In genomic region chr2:36702781-36703180, GRCh38 we compare ENCODE assay signal across 24 cellular contexts. TPM values are rescaled to one million over a fixed set of nuclear protein-coding genes. Genes with fewer than 3 reads are reported as not detected.
"Had no signal": no experiment of that assay in that cellular context is flagged by ENCODE, and none has a peak within 500 bp of the region (broad histone marks: within the 10 kb centered on the region; RNA-seq: fewer than 3 reads in every experiment).

No MANE protein-coding gene starts in this region.

- H3K9me3 ChIP-seq: colonic mucosa, heart right ventricle, lower lobe of right lung, ovary, tibial artery had no signal

- H3K36me3 Mint-ChIP-seq: activated naive CD8-positive, alpha-beta T cell treated with anti-CD3 and anti-CD28 coated beads for 36 hours; natural killer cell had no signal

- H3K27ac ChIP-seq: colonic mucosa, dorsolateral prefrontal cortex, lower lobe of right lung, tibial artery had no signal

- H3K9me3 Mint-ChIP-seq: activated naive CD8-positive, alpha-beta T cell treated with anti-CD3 and anti-CD28 coated beads for 36 hours; activated T-cell treated with anti-CD3 and anti-CD28 coated beads, Interleukin-2, amount 50 U/mL, for 4 hours; activated T-helper 2 cell treated with anti-CD3 and anti-CD28 coated beads, Interferon-gamma antibody, Interleukin-2, Interleukin-4, amounts not matched to agents 10 μg/mL and 5 μg/mL and 100 μg/mL, durations not matched to agents 14 hours and 24 hours and 36 hours; effector memory CD8-positive, alpha-beta T cell; natural killer cell; stimulated activated naive CD8-positive, alpha-beta T cell treated with anti-CD3 and anti-CD28 coated beads, Interleukin-15, amount 100 ng/mL, for 72 hours had no signal

- H3K4me1 Mint-ChIP-seq: activated naive CD8-positive, alpha-beta T cell treated with anti-CD3 and anti-CD28 coated beads for 36 hours; natural killer cell; stimulated activated naive CD8-positive, alpha-beta T cell treated with anti-CD3 and anti-CD28 coated beads, Interleukin-15, amount 100 ng/mL, for 72 hours had no signal

- H3K4me1 ChIP-seq: colonic mucosa, lower lobe of right lung had no signal

- H3K4me3 Mint-ChIP-seq: activated naive CD8-positive, alpha-beta T cell treated with anti-CD3 and anti-CD28 coated beads for 36 hours; activated T-cell treated with anti-CD3 and anti-CD28 coated beads, Interleukin-2, amount 50 U/mL, for 4 hours; effector memory CD8-positive, alpha-beta T cell; natural killer cell; stimulated activated naive CD8-positive, alpha-beta T cell treated with anti-CD3 and anti-CD28 coated beads, Interleukin-15, amount 100 ng/mL, for 72 hours had no signal

- H3K27me3 Mint-ChIP-seq: stimulated activated naive CD8-positive, alpha-beta T cell treated with anti-CD3 and anti-CD28 coated beads, Interleukin-15, amount 100 ng/mL, for 72 hours had no signal

- H3K27ac Mint-ChIP-seq: activated naive CD8-positive, alpha-beta T cell treated with anti-CD3 and anti-CD28 coated beads for 36 hours; activated T-helper 2 cell treated with anti-CD3 and anti-CD28 coated beads, Interferon-gamma antibody, Interleukin-2, Interleukin-4, amounts not matched to agents 10 μg/mL and 5 μg/mL and 100 μg/mL, durations not matched to agents 14 hours and 24 hours and 36 hours; effector memory CD8-positive, alpha-beta T cell; natural killer cell had no signal

- H3K4me3 ChIP-seq: colonic mucosa, dorsolateral prefrontal cortex, heart right ventricle, lower lobe of right lung, ovary, tibial artery had no signal

- H3K27me3 ChIP-seq: colonic mucosa, dorsolateral prefrontal cortex, ovary, tibial artery had no signal

- H3K36me3 ChIP-seq: colonic mucosa, heart right ventricle, lower lobe of right lung, ovary, tibial artery had no signal

- ATAC-seq: activated T-cell treated with anti-CD3 and anti-CD28 coated beads, Interleukin-2, amount 50 U/mL, for 4 hours; effector memory CD8-positive, alpha-beta T cell; heart right ventricle; left colon; lower lobe of right lung; natural killer cell; right cardiac atrium; stimulated activated naive CD8-positive, alpha-beta T cell treated with anti-CD3 and anti-CD28 coated beads, Interleukin-15, amount 100 ng/mL, for 72 hours had no signal

- DNase-seq: activated CD4-positive, alpha-beta T cell treated with anti-CD3 and anti-CD28 coated beads for 1 hour; activated CD8-positive, alpha-beta memory T cell treated with anti-CD3 and anti-CD28 coated beads, Interleukin-2, amount 50 U/mL, for 48 hours; activated naive CD4-positive, alpha-beta T cell; activated naive CD8-positive, alpha-beta T cell treated with anti-CD3 and anti-CD28 coated beads for 36 hours; activated T-cell treated with anti-CD3 and anti-CD28 coated beads, Interleukin-2, amount 50 U/mL, for 4 hours; amniotic stem cell; colonic mucosa; dorsolateral prefrontal cortex; effector memory CD8-positive, alpha-beta T cell; heart right ventricle; left colon; lower lobe of right lung; midbrain; natural killer cell; ovary; right cardiac atrium; stimulated activated CD4-positive, alpha-beta T cell treated with anti-CD3 and anti-CD28 coated beads, Interleukin-12 subunit alpha, Interleukin-12 subunit beta, amount 100 ng/mL, for 4 hours; stimulated activated CD4-positive, alpha-beta T cell treated with anti-CD3 and anti-CD28 coated beads, Interleukin-4, amount 100 ng/mL, for 4 hours; stimulated activated naive CD8-positive, alpha-beta T cell treated with anti-CD3 and anti-CD28 coated beads, Interleukin-15, amount 100 ng/mL, for 72 hours; T-helper 1 cell; tibial artery had no signal

RNA-seq across cellular contexts. Expression of gene VIT, which starts 6.3 kb away (rescaled TPM):
- total RNA-seq: activated CD8-positive, alpha-beta memory T cell treated with anti-CD3 and anti-CD28 coated beads for 36 hours; activated naive CD8-positive, alpha-beta T cell treated with anti-CD3 and anti-CD28 coated beads for 36 hours; activated T-cell treated with anti-CD3 and anti-CD28 coated beads, Interleukin-2, amount 50 U/mL, for 4 hours; activated T-helper 2 cell treated with anti-CD3 and anti-CD28 coated beads, Interferon-gamma antibody, Interleukin-2, Interleukin-4, amounts not matched to agents 10 μg/mL and 5 μg/mL and 100 μg/mL, durations not matched to agents 14 hours and 24 hours and 36 hours; bronchial epithelial cell had no signal
